ENCODE assay signal across 20 cellular contexts in the genomic region with DNA sequence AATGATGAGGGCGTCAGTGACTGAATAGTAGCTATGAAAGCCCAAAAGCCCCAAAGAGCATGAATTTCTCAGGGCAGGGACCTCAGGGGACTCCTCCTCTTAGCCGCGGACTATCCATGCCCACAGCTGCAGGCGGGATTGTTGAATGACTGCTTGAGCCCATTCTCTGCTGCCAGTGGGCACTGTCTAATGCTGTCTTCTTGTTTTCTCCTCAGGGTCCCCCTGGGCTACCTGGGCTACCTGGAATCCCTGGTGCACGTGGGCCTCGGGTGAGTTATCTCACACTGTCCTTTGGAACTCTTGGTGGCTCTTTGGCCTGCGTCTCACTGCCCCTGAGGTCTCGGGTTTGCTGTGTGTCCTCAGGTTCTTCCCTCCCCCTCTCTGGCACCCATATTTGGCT. TPM values are rescaled to one million over a fixed set of nuclear protein-coding genes. Genes with fewer than 3 reads are reported as not detected.
DNase-seq lines count a peak whose midpoint lies in the region; ATAC-seq and TF ChIP-seq lines count a peak whose summit lies in the region.
"Had no signal": no experiment of that assay in that cellular context is flagged by ENCODE, and none has a peak within 500 bp of the region (broad histone marks: within the 10 kb centered on the region; RNA-seq: fewer than 3 reads in every experiment).

No MANE protein-coding gene starts in this region.

- peaks cover 21% of the 10 kb centered on the region for H3F3A ChIP-seq in smooth muscle cell (ENCODE audit: low read depth)

- peak overlapping the region; percentile 71 for H2AK5ac ChIP-seq in mesenchymal stem cell (ENCODE audit: low read length, severe bottlenecking)

- DNase-seq in RWPE1 (ENCODE audit: low spot score) = no peak
- no peak for DNase-seq in mesenchymal stem cell
- no peak for DNase-seq in smooth muscle cell (lab: John Stamatoyannopoulos, UW; ENCODE audit: unreplicated experiment)
- DNase-seq in colonic mucosa = no peak
- DNase-seq in NCI-H345 treated with DMSO at 0.1 percent for 48 hours (lab: John Stamatoyannopoulos, UW; ENCODE audit: unreplicated experiment) = no peak
- DNase-seq: activated CD8-positive, alpha-beta memory T cell treated with anti-CD3 and anti-CD28 coated beads, Interleukin-2, amount 50 U/mL, for 4 hours; activated effector memory CD4-positive, alpha-beta T cell treated with anti-CD3 and anti-CD28 coated beads, Interleukin-2, amount 50 U/mL, for 16 hours; CD4-positive, alpha-beta memory T cell; DMS153; dorsolateral prefrontal cortex; NCI-H187 treated with DMSO at 0.1 percent for 48 hours; NCI-H82; nephron progenitor cell; stimulated activated CD8-positive, alpha-beta memory T cell treated with anti-CD3 and anti-CD28 coated beads, Interleukin-4, amount 100 ng/mL, for 48 hours had no signal

- no peak for TF ChIP-seq EP300 in gastroesophageal sphincter (IDR thresholded peaks at IDR 0.05)

- ATAC-seq in HG03565 (IDR thresholded peaks at IDR 0.05; ENCODE audit: unreplicated experiment) (no peak), gastroesophageal sphincter (no peak)

- peak overlapping the region; percentile 60 for H2BK15ac ChIP-seq in mesenchymal stem cell (ENCODE audit: low read depth, poor library complexity, severe bottlenecking)

- peak overlapping the region in 8 of 11 experiments; percentile 45 to 81 (median 62); a peak in 16 of 22 replicates for H3K27ac ChIP-seq in BLaER1 treated with 17β-estradiol and CSF1 and Interleukin-3, amounts not matched to agents 10 nM and 100 nM
- H3K27ac ChIP-seq in RWPE1 (peak overlapping the region; percentile 60), mesenchymal stem cell (ENCODE audit: low read length, poor library complexity, severe bottlenecking) (peak overlapping the region; percentile 68), smooth muscle cell (ENCODE audit: low read depth) (peak overlapping the region; percentile 99), gastroesophageal sphincter (peak overlapping the region in 2 of 4 donors; percentile 32 to 48), colonic mucosa (no peak overlapping the region)
- H3K27ac ChIP-seq: KMS-11, SJCRH30, VCaP had no signal

- H3K4me2 ChIP-seq in BLaER1 treated with 17β-estradiol and CSF1 and Interleukin-3, amounts not matched to agents 10 nM and 100 nM = peak overlapping the region; percentile 65 to 98 (median 91)
- H3K4me2 ChIP-seq in mesenchymal stem cell (ENCODE audit: low read length, poor library complexity, severe bottlenecking) = no peak overlapping the region
- peak overlapping the region; percentile 7 for H3K4me2 ChIP-seq in smooth muscle cell
- H3K4me2 ChIP-seq: KMS-11 had no signal

- TF ChIP-seq CTCF in RWPE1 (conservative IDR thresholded peaks at IDR 0.05; ENCODE audit: low read depth) (no peak), smooth muscle cell (IDR thresholded peaks at IDR 0.05; ENCODE audit: borderline replicate concordance, insufficient read depth, poor library complexity, severe bottlenecking) (no peak), gastroesophageal sphincter (IDR thresholded peaks at IDR 0.05) (no peak), colonic mucosa (IDR thresholded peaks at IDR 0.05) (no peak)

- WGBS in mesenchymal stem cell = 71% methylated on average over 8 of the region's 8 CpGs
- WGBS in smooth muscle cell (ENCODE audit: low lambda C conversion rate) = 61% methylated on average over 8 of the region's 8 CpGs
- 68 to 84% methylated on average over 3 to 5 of the region's 8 CpGs for WGBS in gastroesophageal sphincter (ENCODE audit: low coverage in 1 of 2), 2 donors

- H3K27me3 ChIP-seq in BLaER1 treated with 17β-estradiol and CSF1 and Interleukin-3, amounts not matched to agents 10 nM and 100 nM = no peaks in the 10 kb centered on the region
- no peaks in the 10 kb centered on the region for H3K27me3 ChIP-seq in mesenchymal stem cell (ENCODE audit: control insufficient read depth in 1 of 2, insufficient read depth in 1 of 2, low read length in 2 of 2)
- H3K27me3 ChIP-seq in smooth muscle cell (ENCODE audit: low read depth) = no peaks in the 10 kb centered on the region
- H3K27me3 ChIP-seq in gastroesophageal sphincter = no peaks in the 10 kb centered on the region
- no peaks in the 10 kb centered on the region for H3K27me3 ChIP-seq in colonic mucosa
- H3K27me3 ChIP-seq: dorsolateral prefrontal cortex, SJCRH30 had no signal

- peak overlapping the region in 1 of 2 experiments; percentile 88 for H3K14ac ChIP-seq in mesenchymal stem cell (ENCODE audit: low read length in 2 of 2)

- CTCF ChIA-PET in RWPE1 (lab: Yijun Ruan, JAX) = interaction anchor here (0.6 to 3.1 kb wide), 3 partner anchors 23 to 83 kb away, joined by 4 to 13 read pairs (median 8); a partner anchor contains a TSS

- peak overlapping the region; percentile 56 for H2BK120ac ChIP-seq in mesenchymal stem cell (ENCODE audit: low read depth, low read length)

- peak overlapping the region; percentile 15 to 84 for H3K4ac ChIP-seq in mesenchymal stem cell (ENCODE audit: low read depth in 1 of 2, low read length in 2 of 2)

- H2AFZ ChIP-seq in mesenchymal stem cell (ENCODE audit: low read depth, low read length) = no peak overlapping the region
- H2AFZ ChIP-seq in smooth muscle cell (ENCODE audit: low read depth) = no peak overlapping the region

- no peaks in the 10 kb centered on the region for H3K9me3 ChIP-seq in BLaER1 treated with 17β-estradiol and CSF1 and Interleukin-3, amounts not matched to agents 10 nM and 100 nM (replicated peaks in 1 of 11)
- H3K9me3 ChIP-seq in mesenchymal stem cell (ENCODE audit: control insufficient read depth, low read length) (no peaks in the 10 kb centered on the region), smooth muscle cell (replicated peaks; ENCODE audit: low read depth) (no peaks in the 10 kb centered on the region), gastroesophageal sphincter (no peaks in the 10 kb centered on the region), colonic mucosa (no peaks in the 10 kb centered on the region)
- H3K9me3 ChIP-seq: SJCRH30 had no signal

- H3K4me1 ChIP-seq in BLaER1 treated with 17β-estradiol and CSF1 and Interleukin-3, amounts not matched to agents 10 nM and 100 nM = peaks cover 49 to 88% (median 84%) of the 10 kb centered on the region in 10 experiments
- peaks cover 72% of the 10 kb centered on the region for H3K4me1 ChIP-seq in mesenchymal stem cell (ENCODE audit: control insufficient read depth, insufficient read depth, low read depth, low read length)
- H3K4me1 ChIP-seq in smooth muscle cell (ENCODE audit: low read depth) = peaks cover 19% of the 10 kb centered on the region
- H3K4me1 ChIP-seq in gastroesophageal sphincter = peaks cover 0 to 76% (median 39%) of the 10 kb centered on the region in 3 donors
- H3K4me1 ChIP-seq in colonic mucosa = no peaks in the 10 kb centered on the region

- peak overlapping the region; percentile 64 to 92 for H3K18ac ChIP-seq in mesenchymal stem cell (ENCODE audit: low read depth in 1 of 2, low read length in 2 of 2)

- peak overlapping the region; percentile 73 for H4K91ac ChIP-seq in mesenchymal stem cell (ENCODE audit: low read length)

- peak overlapping the region; percentile 87 to 93 for H2BK12ac ChIP-seq in mesenchymal stem cell (ENCODE audit: low read length in 2 of 2)

- peaks cover 34% of the 10 kb centered on the region for H3K79me1 ChIP-seq in mesenchymal stem cell (replicated peaks; ENCODE audit: low read length, poor library complexity, severe bottlenecking)

- intact Hi-C loops in colonic mucosa (cut with DNase I) = no loop called here

- POLR2A ChIA-PET in RWPE1 (lab: Yijun Ruan, JAX; ENCODE audit: low non-redundant PET) = no interaction called here

- peaks cover 0 to 94% (median 50%) of the 10 kb centered on the region in 11 experiments; a peak in 17 of 22 replicates for H4K20me1 ChIP-seq in BLaER1 treated with 17β-estradiol and CSF1 and Interleukin-3, amounts not matched to agents 10 nM and 100 nM
- peaks cover 12% of the 10 kb centered on the region for H4K20me1 ChIP-seq in smooth muscle cell (ENCODE audit: low read depth)

- TF ChIP-seq POLR2A in gastroesophageal sphincter (IDR thresholded peaks at IDR 0.05) = no peak

- H2BK5ac ChIP-seq in mesenchymal stem cell (ENCODE audit: low read depth, low read length, poor library complexity, severe bottlenecking) = no peak overlapping the region

- H3K4me3 ChIP-seq in BLaER1 treated with 17β-estradiol and CSF1 and Interleukin-3, amounts not matched to agents 10 nM and 100 nM = peak overlapping the region in 7 of 10 experiments; percentile 7 to 39 (median 25); a peak in 10 of 20 replicates
- H3K4me3 ChIP-seq in mesenchymal stem cell (ENCODE audit: insufficient read depth in 1 of 2, low read depth in 1 of 2, low read length in 2 of 2) (no peak overlapping the region), smooth muscle cell (no peak overlapping the region), gastroesophageal sphincter (no peak overlapping the region), colonic mucosa (no peak overlapping the region)
- H3K4me3 ChIP-seq: dorsolateral prefrontal cortex, SJCRH30 had no signal

- H3K79me2 ChIP-seq in smooth muscle cell (ENCODE audit: low read depth) = no peaks in the 10 kb centered on the region

- H3K36me3 ChIP-seq in BLaER1 treated with 17β-estradiol and CSF1 and Interleukin-3, amounts not matched to agents 10 nM and 100 nM = peaks cover 4 to 53% (median 25%) of the 10 kb centered on the region in 11 experiments; a peak in 17 of 22 replicates
- H3K36me3 ChIP-seq in mesenchymal stem cell (ENCODE audit: control insufficient read depth in 1 of 2, insufficient read depth in 2 of 2, low read depth in 1 of 2, low read length in 2 of 2) = peaks cover 0 to 30% of the 10 kb centered on the region in 2 experiments
- H3K36me3 ChIP-seq in smooth muscle cell (ENCODE audit: low read depth) = no peaks in the 10 kb centered on the region
- H3K36me3 ChIP-seq in gastroesophageal sphincter = no peaks in the 10 kb centered on the region
- no peaks in the 10 kb centered on the region for H3K36me3 ChIP-seq in colonic mucosa

- H3K9ac ChIP-seq in BLaER1 treated with 17β-estradiol and CSF1 and Interleukin-3, amounts not matched to agents 10 nM and 100 nM = peak overlapping the region in 8 of 11 experiments; percentile 13 to 68 (median 50); a peak in 14 of 22 replicates
- H3K9ac ChIP-seq in mesenchymal stem cell (ENCODE audit: low read length) (no peak overlapping the region), smooth muscle cell (ENCODE audit: low read depth) (no peak overlapping the region), colonic mucosa (ENCODE audit: low read depth in 2 of 2, low read length in 2 of 2) (no peak overlapping the region)
- H3K9ac ChIP-seq: KMS-11 had no signal

- peak overlapping the region; percentile 45 for H4K8ac ChIP-seq in mesenchymal stem cell (ENCODE audit: low read length)

- no peak overlapping the region for H3K23ac ChIP-seq in mesenchymal stem cell (ENCODE audit: low read length in 2 of 2)

RNA-seq across cellular contexts. Expression of a gene that starts 22.7 kb away (rescaled TPM):
- 13.9 TPM for polyA plus RNA-seq in mesenchymal stem cell (2013, experiment 1 of 2)
- polyA plus RNA-seq in mesenchymal stem cell (2013, experiment 2 of 2) = 12.5 TPM
- total RNA-seq in smooth muscle cell (18.1 and 20.7 TPM in 2 replicates), gastroesophageal sphincter (1 to 10 TPM; 1.0 to 5.7 (median 3.3) TPM), colonic mucosa (1 to 10 TPM; 2.9 to 4.2 TPM)
- 19.9 and 33.5 TPM in 2 replicates for polyA plus RNA-seq in smooth muscle cell
- polyA plus RNA-seq: CD4-positive, alpha-beta memory T cell had no signal

Comparison
In these comparisons a context has a peak if more than half of its experiments do, and no peak if none do; other contexts are left out.
1. H3K4me3 ChIP-seq: peak in BLaER1 treated with 17β-estradiol and CSF1 and Interleukin-3, amounts not matched to agents 10 nM and 100 nM (7 of 10); none in mesenchymal stem cell (0 of 2), smooth muscle cell (single experiment), gastroesophageal sphincter (0 of 2) and colonic mucosa (single experiment).
2. H3K9ac ChIP-seq: peak in BLaER1 treated with 17β-estradiol and CSF1 and Interleukin-3, amounts not matched to agents 10 nM and 100 nM (8 of 11); none in mesenchymal stem cell (single experiment), smooth muscle cell (single experiment) and colonic mucosa (0 of 2).